8 cellular contexts compared by ENCODE assay signal in the genomic region with DNA sequence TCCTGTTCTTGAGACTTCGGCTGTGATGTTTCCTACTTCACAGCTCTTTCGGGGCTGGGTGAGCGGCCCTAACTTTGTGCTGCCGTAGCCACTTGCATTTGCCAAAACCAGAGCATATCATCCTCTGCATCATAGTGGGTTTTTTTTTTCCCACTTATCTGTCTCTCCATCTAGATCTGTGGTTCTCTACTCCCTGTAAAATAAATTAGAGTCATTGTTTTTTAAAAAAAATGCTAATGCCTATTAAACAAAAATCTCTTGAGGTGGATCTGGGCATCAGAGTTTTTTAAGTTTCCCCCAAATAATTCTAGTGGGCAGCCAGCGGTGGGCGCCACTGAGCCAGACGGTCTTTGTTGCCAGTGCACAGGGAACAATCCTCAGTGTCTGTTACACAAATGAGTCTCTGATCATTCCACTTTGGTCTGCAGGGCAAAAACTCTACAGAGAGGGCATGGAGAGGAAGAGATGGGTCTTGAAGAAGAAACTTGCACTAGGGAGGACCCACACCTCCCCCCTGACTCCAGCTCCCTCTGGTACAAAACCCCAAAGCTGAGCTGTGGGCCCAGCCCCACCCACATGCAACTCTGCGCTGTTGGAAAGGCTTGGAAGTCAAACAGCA.
DNase-seq lines count a peak whose midpoint lies in the region; ATAC-seq and TF ChIP-seq lines count a peak whose summit lies in the region.

No MANE protein-coding gene starts in this region.

- no peak overlapping the region for H3K4me2 ChIP-seq in parathyroid adenoma (ENCODE audit: low read length)

- H3K4me1 ChIP-seq in parathyroid adenoma = peaks cover 26% of the 10 kb centered on the region

- ATAC-seq in HG03135 (IDR thresholded peaks at IDR 0.05; ENCODE audit: unreplicated experiment) (no peak), GM19328 (IDR thresholded peaks at IDR 0.05; ENCODE audit: unreplicated experiment) (no peak)

- no peaks in the 10 kb centered on the region for H3K27me3 Mint-ChIP-seq in activated naive CD8-positive, alpha-beta T cell treated with anti-CD3 and anti-CD28 coated beads for 36 hours

- H3K4me1 Mint-ChIP-seq in activated naive CD8-positive, alpha-beta T cell treated with anti-CD3 and anti-CD28 coated beads for 36 hours = peaks cover 71% of the 10 kb centered on the region

- peaks cover 10% of the 10 kb centered on the region for H3K9me3 Mint-ChIP-seq in activated naive CD8-positive, alpha-beta T cell treated with anti-CD3 and anti-CD28 coated beads for 36 hours

- H3K4me3 Mint-ChIP-seq in activated naive CD8-positive, alpha-beta T cell treated with anti-CD3 and anti-CD28 coated beads for 36 hours = no peak overlapping the region

- H3K9ac ChIP-seq in parathyroid adenoma = no peak overlapping the region

- H3K27me3 ChIP-seq in parathyroid adenoma (ENCODE audit: control insufficient read depth, insufficient read depth, low read length) = no peaks in the 10 kb centered on the region

- no peaks in the 10 kb centered on the region for H3K79me2 ChIP-seq in parathyroid adenoma

- peak overlapping the region; percentile 33 for H2AFZ ChIP-seq in parathyroid adenoma

- peak; percentile 57 for TF ChIP-seq CTCF in GM12864 (IDR thresholded peaks at IDR 0.05; ENCODE audit: low read depth, low read length, missing control alignments)
- TF ChIP-seq CTCF in parathyroid adenoma (IDR thresholded peaks at IDR 0.05) = peak; percentile 26

- H3K4me3 ChIP-seq in GM12864 (ENCODE audit: low read depth, low read length) (no peak overlapping the region), parathyroid adenoma (ENCODE audit: low read depth, low read length) (no peak overlapping the region)

- DNase-seq in GM12864 (ENCODE audit: low read depth) (no peak), NCI-H2029 treated with DMSO at 0.1 percent for 48 hours (lab: John Stamatoyannopoulos, UW) (peak; percentile 51), posterior vena cava (ENCODE audit: low spot score) (no peak), mesenteric fat pad (ENCODE audit: low spot score) (no peak)
- peak; percentile 45 for DNase-seq in activated naive CD8-positive, alpha-beta T cell treated with anti-CD3 and anti-CD28 coated beads for 36 hours

- peak overlapping the region; percentile 97 for H3K27ac Mint-ChIP-seq in activated naive CD8-positive, alpha-beta T cell treated with anti-CD3 and anti-CD28 coated beads for 36 hours

- no peak overlapping the region for H3K27ac ChIP-seq in parathyroid adenoma

- H3K36me3 ChIP-seq in parathyroid adenoma (ENCODE audit: control insufficient read depth, insufficient read depth, low read length) = no peaks in the 10 kb centered on the region

- H3K9me3 ChIP-seq in parathyroid adenoma (ENCODE audit: control insufficient read depth, low read length) = no peaks in the 10 kb centered on the region

- intact Hi-C loops in posterior vena cava (cut with DNase I) = no loop called here

- H3K36me3 Mint-ChIP-seq in activated naive CD8-positive, alpha-beta T cell treated with anti-CD3 and anti-CD28 coated beads for 36 hours = peaks cover 26% of the 10 kb centered on the region

Comparison
In these comparisons a context has a peak if more than half of its experiments do, and no peak if none do; other contexts are left out.
1. DNase-seq: peak in NCI-H2029 treated with DMSO at 0.1 percent for 48 hours (single experiment) and activated naive CD8-positive, alpha-beta T cell treated with anti-CD3 and anti-CD28 coated beads for 36 hours (single experiment); none in GM12864 (single experiment), posterior vena cava (single experiment) and mesenteric fat pad (single experiment).